Comparison of ENCODE assay signal across 8 cellular contexts in the genomic region with DNA sequence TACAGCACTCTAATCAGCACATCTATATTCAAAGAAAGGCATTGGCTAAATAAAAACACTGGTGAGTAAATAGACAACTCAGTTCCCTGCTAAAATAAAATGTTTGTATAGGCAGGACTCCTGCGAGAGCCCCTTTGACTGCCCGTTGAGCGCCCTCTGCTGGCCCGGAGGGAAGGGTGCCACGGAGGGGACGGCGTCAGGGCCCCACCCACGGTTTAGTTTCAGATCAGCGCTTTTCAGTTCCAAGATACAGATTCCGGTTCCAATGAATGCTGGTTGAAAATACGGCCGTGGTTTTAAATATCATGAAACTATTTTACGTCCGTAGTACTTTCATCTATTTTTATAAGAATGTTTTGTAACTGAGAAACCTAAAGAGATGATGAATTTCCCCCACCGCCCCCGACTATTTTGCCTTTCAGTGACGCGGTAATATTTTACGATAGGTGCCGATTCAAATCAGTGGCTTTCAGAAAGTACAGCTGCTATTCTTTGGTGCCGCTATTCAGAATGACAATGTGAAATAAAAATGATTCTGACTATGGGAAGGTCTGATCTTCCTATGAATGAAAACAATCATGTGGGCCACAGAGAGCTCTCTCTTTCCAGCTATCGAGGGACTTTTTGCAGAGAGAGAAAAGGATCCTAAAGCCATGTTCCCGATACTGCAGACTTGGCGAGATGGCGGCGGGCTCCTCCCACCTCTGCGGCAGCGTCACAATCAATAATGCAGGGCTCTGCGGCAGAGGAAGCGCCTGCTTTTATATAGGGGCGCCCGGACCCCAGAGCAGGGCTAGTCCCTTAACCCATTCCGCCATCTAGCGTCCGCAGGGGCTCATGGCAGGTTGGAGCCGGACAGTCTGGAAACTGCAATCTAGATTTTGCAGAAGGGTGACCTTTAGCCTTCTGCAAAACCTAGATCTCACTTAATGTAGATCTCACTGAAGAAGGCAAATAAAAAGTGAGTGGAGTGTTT. TPM values are rescaled to one million over a fixed set of nuclear protein-coding genes. Genes with fewer than 3 reads are reported as not detected.
A peak's percentile ranks its signal among the peaks of the same experiment; 100 is the strongest.
DNase-seq lines count a peak whose midpoint lies in the region; ATAC-seq and TF ChIP-seq lines count a peak whose summit lies in the region.

No MANE protein-coding gene starts in this region.

- no peaks in the 10 kb centered on the region for H3K36me3 ChIP-seq in right lobe of liver

- H3K27me3 Mint-ChIP-seq in CD14-positive monocyte (ENCODE audit: low read depth in 3 of 3), result peaks cover 0 to 3% (median 0%) of the 10 kb centered on the region in 3 donors

- TF ChIP-seq CTCF in CD14-positive monocyte (IDR thresholded peaks at IDR 0.05), result peak; percentile 92
- peak; percentile 83 to 99 (median 93) for TF ChIP-seq CTCF in dorsolateral prefrontal cortex (IDR thresholded peaks at IDR 0.05 in 54 of 56, conservative IDR thresholded peaks at IDR 0.05 in 2 of 56; ENCODE audit: low read depth in 1 of 56, partially characterized antibody in 56 of 56)
- peak; percentile 96 to 98 (median 98) for TF ChIP-seq CTCF in right lobe of liver (IDR thresholded peaks at IDR 0.05)

- DNase-seq in CD14-positive monocyte (ENCODE audit: low spot score) (peak; percentile 83), NCI-H748 treated with DMSO at 0.1 percent for 48 hours (lab: John Stamatoyannopoulos, UW) (peak; percentile 88), dorsolateral prefrontal cortex (peak; percentile 88 to 95 (median 92)), right lobe of liver (peak; percentile 89 to 91 (median 91))
- DNase-seq in activated CD4-positive, alpha-beta T cell treated with anti-CD3 and anti-CD28 coated beads, Interleukin-2, amount 50 U/mL, for 4 hours, result peak; percentile 88 to 91
- peak; percentile 92 for DNase-seq in stimulated activated CD4-positive, alpha-beta T cell treated with anti-CD3 and anti-CD28 coated beads, Interleukin-4, amount 100 ng/mL, for 24 hours

- peak overlapping the region; percentile 41 to 83 (median 67) for H3K4me3 ChIP-seq in dorsolateral prefrontal cortex
- H3K4me3 ChIP-seq in right lobe of liver, result peak overlapping the region; percentile 48 to 64 (median 52)

- TF ChIP-seq POLR2A in right lobe of liver (IDR thresholded peaks at IDR 0.05), result peak; percentile 68

- WGBS in right lobe of liver (ENCODE audit: insufficient coverage, low coverage, low lambda C conversion rate, missing lambda C conversion rate), result under 1% methylated on average over 29 of the region's 36 CpGs

- H3K9me3 Mint-ChIP-seq in CD14-positive monocyte, result peaks cover 0 to 3% (median 0%) of the 10 kb centered on the region in 7 donors

- intact Hi-C loops in CD14-positive monocyte (cut with micrococcal nuclease) (loop anchor here in 1 of 2 donors (1.0 to 5.0 kb wide), 2 partner anchors 46 to 331 kb away; no protein-coding TSS in a partner anchor), dorsolateral prefrontal cortex (cut with DNase I) (loop anchor here (1.0 to 10.0 kb wide), 8 partner anchors 46 to 1516 kb away; partner anchors contain the start of gene REV3L (in 2 of the 2)), right lobe of liver (cut with DNase I) (loop anchor here in 1 of 2 donors (10.0 kb wide), 1 partner anchor 329 kb away; no protein-coding TSS in a partner anchor)

- H3K36me3 Mint-ChIP-seq in CD14-positive monocyte, result no peaks in the 10 kb centered on the region

- peaks cover 10% of the 10 kb centered on the region for H3K4me1 Mint-ChIP-seq in CD14-positive monocyte

- H3K9me3 ChIP-seq in right lobe of liver, result no peaks in the 10 kb centered on the region

- ATAC-seq in GM19438 (IDR thresholded peaks at IDR 0.05; ENCODE audit: low read depth, unreplicated experiment) (peak; percentile 92), HG03571 (IDR thresholded peaks at IDR 0.05; ENCODE audit: unreplicated experiment) (peak; percentile 90), right lobe of liver (peak; percentile 95 to 97 (median 96))

- H3K27ac ChIP-seq in dorsolateral prefrontal cortex, result peak overlapping the region; percentile 10 to 97 (median 87)
- H3K27ac ChIP-seq in right lobe of liver, result peak overlapping the region; percentile 49 to 80 (median 79)

- peaks cover 0 to 3% (median 1%) of the 10 kb centered on the region in 4 donors for H3K4me1 ChIP-seq in right lobe of liver

- no peaks in the 10 kb centered on the region for H3K27me3 ChIP-seq in dorsolateral prefrontal cortex
- no peaks in the 10 kb centered on the region for H3K27me3 ChIP-seq in right lobe of liver

- peak overlapping the region; percentile 87 to 94 (median 93) for H3K27ac Mint-ChIP-seq in CD14-positive monocyte

- peak overlapping the region; percentile 85 to 95 for H3K4me3 Mint-ChIP-seq in CD14-positive monocyte

RNA-seq across cellular contexts. Expression of gene CCN6, which starts 10.6 kb away (rescaled TPM):
- not detected for polyA plus RNA-seq in CD14-positive monocyte
- total RNA-seq in dorsolateral prefrontal cortex (not detected), right lobe of liver (not detected)

RNA-seq across cellular contexts. Expression of gene TUBE1, which starts 44.0 kb away (rescaled TPM):
- polyA plus RNA-seq in CD14-positive monocyte, result 1 to 10 TPM; 2.1 to 2.7 TPM
- total RNA-seq in dorsolateral prefrontal cortex (10 to 100 TPM; 28.3 to 69.6 (median 48.6) TPM), right lobe of liver (10 to 100 TPM; 16.2 to 38.0 (median 27.7) TPM)

RNA-seq across cellular contexts. Expression of gene FAM229B, which starts 44.1 kb away (rescaled TPM):
- under 1 TPM in 1 of 2 donors, not detected in 1; 0.64 TPM for polyA plus RNA-seq in CD14-positive monocyte
- 10 to 100 TPM; 33.7 to 84.2 (median 59.9) TPM for total RNA-seq in dorsolateral prefrontal cortex
- total RNA-seq in right lobe of liver, result 10 to 100 TPM in 2 of 6 experiments, 1 to 10 TPM in 4; 6.3 to 13.9 (median 9.1) TPM

Comparison
In these comparisons a context has a peak if more than half of its experiments do, and no peak if none do; other contexts are left out.
1. Peak in every context shown above with its lines: DNase-seq, ATAC-seq, H3K4me3 ChIP-seq and H3K27ac ChIP-seq.